2 cellular contexts compared by ENCODE assay signal in genomic region chr12:133108150-133108549, GRCh38.
A peak's percentile ranks its signal among the peaks of the same experiment; 100 is the strongest.
TF ChIP-seq lines count a peak whose summit lies in the region.

No MANE protein-coding gene starts in this region.

TF ChIP-seq in liver, 16 proteins besides CTCF, POLR2A, EP300 and RAD21:
- TF ChIP-seq RXRA (IDR thresholded peaks at IDR 0.05) (no peak), GABPA (IDR thresholded peaks at IDR 0.05 in 1 of 2, conservative IDR thresholded peaks at IDR 0.05 in 1 of 2) (no peak), FOXA1 (IDR thresholded peaks at IDR 0.05) (no peak), HNF4G (IDR thresholded peaks at IDR 0.05) (no peak), SP1 (IDR thresholded peaks at IDR 0.05) (no peak), TAF1 (conservative IDR thresholded peaks at IDR 0.05) (no peak), HNF4A (conservative IDR thresholded peaks at IDR 0.05) (no peak), JUND (IDR thresholded peaks at IDR 0.05) (no peak), FOXA2 (IDR thresholded peaks at IDR 0.05) (no peak), EGR1 (IDR thresholded peaks at IDR 0.05; ENCODE audit: low read depth in 2 of 2) (no peak), YY1 (IDR thresholded peaks at IDR 0.05) (no peak), NR2F2 (IDR thresholded peaks at IDR 0.05) (no peak), ZBTB33 (IDR thresholded peaks at IDR 0.05) (no peak)
- TF ChIP-seq, protein P1, sequence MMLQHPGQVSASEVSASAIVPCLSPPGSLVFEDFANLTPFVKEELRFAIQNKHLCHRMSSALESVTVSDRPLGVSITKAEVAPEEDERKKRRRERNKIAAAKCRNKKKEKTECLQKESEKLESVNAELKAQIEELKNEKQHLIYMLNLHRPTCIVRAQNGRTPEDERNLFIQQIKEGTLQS (IDR thresholded peaks at IDR 0.05), result no peak
- TF ChIP-seq, protein P2, sequence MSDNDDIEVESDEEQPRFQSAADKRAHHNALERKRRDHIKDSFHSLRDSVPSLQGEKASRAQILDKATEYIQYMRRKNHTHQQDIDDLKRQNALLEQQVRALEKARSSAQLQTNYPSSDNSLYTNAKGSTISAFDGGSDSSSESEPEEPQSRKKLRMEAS (IDR thresholded peaks at IDR 0.05), result no peak
- TF ChIP-seq, protein P3, sequence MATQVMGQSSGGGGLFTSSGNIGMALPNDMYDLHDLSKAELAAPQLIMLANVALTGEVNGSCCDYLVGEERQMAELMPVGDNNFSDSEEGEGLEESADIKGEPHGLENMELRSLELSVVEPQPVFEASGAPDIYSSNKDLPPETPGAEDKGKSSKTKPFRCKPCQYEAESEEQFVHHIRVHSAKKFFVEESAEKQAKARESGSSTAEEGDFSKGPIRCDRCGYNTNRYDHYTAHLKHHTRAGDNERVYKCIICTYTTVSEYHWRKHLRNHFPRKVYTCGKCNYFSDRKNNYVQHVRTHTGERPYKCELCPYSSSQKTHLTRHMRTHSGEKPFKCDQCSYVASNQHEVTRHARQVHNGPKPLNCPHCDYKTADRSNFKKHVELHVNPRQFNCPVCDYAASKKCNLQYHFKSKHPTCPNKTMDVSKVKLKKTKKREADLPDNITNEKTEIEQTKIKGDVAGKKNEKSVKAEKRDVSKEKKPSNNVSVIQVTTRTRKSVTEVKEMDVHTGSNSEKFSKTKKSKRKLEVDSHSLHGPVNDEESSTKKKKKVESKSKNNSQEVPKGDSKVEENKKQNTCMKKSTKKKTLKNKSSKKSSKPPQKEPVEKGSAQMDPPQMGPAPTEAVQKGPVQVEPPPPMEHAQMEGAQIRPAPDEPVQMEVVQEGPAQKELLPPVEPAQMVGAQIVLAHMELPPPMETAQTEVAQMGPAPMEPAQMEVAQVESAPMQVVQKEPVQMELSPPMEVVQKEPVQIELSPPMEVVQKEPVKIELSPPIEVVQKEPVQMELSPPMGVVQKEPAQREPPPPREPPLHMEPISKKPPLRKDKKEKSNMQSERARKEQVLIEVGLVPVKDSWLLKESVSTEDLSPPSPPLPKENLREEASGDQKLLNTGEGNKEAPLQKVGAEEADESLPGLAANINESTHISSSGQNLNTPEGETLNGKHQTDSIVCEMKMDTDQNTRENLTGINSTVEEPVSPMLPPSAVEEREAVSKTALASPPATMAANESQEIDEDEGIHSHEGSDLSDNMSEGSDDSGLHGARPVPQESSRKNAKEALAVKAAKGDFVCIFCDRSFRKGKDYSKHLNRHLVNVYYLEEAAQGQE (IDR thresholded peaks at IDR 0.05), result no peak

TF ChIP-seq in HepG2, 621 proteins besides CTCF, POLR2A, EP300 and RAD21:
- TF ChIP-seq, protein P4, sequence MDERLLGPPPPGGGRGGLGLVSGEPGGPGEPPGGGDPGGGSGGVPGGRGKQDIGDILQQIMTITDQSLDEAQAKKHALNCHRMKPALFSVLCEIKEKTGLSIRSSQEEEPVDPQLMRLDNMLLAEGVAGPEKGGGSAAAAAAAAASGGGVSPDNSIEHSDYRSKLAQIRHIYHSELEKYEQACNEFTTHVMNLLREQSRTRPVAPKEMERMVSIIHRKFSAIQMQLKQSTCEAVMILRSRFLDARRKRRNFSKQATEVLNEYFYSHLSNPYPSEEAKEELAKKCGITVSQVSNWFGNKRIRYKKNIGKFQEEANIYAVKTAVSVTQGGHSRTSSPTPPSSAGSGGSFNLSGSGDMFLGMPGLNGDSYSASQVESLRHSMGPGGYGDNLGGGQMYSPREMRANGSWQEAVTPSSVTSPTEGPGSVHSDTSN (CRISPR knock-in tag; IDR thresholded peaks at IDR 0.05), result no peak
- TF ChIP-seq, protein P5, sequence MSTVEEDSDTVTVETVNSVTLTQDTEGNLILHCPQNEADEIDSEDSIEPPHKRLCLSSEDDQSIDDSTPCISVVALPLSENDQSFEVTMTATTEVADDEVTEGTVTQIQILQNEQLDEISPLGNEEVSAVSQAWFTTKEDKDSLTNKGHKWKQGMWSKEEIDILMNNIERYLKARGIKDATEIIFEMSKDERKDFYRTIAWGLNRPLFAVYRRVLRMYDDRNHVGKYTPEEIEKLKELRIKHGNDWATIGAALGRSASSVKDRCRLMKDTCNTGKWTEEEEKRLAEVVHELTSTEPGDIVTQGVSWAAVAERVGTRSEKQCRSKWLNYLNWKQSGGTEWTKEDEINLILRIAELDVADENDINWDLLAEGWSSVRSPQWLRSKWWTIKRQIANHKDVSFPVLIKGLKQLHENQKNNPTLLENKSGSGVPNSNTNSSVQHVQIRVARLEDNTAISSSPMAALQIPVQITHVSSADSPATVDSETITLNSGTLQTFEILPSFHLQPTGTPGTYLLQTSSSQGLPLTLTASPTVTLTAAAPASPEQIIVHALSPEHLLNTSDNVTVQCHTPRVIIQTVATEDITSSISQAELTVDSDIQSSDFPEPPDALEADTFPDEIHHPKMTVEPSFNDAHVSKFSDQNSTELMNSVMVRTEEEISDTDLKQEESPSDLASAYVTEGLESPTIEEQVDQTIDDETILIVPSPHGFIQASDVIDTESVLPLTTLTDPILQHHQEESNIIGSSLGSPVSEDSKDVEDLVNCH (CRISPR knock-in tag; IDR thresholded peaks at IDR 0.05), result no peak
- peak in 1 of 2 experiments; percentile 55; a peak in 3 of 4 replicates for TF ChIP-seq MAFK (conservative IDR thresholded peaks at IDR 0.05 in 1 of 2, IDR thresholded peaks at IDR 0.05 in 1 of 2; ENCODE audit: low read length in 2 of 2)
